Comparison of ENCODE assay signal across 13 cellular contexts in the genomic region with DNA sequence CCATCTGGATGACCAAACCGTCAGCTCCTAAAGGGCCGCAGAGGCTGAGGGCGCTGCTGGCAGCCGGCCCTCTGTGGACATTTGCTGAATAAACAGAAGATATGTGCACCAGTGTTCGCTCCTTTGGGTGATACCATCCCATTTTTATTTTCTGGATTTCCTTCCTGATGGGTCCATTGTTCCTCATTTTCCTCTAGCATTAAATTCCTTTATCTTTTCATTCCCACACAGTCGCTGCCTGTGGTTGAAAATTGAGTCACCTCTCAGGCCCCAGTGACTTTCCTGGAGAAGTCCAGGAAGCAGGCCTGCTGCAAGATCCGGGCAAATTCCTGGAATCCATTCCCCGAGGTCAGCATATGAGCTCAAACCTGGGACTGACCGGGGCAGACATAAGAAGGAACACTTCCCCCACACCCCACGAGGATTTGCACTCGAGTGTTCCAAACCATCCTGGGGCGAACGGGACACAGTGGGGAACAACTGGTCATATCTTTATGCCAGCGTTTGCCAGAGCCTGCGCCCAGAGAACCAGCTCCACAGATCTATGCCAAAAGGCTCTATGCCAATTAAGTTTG.
DNase-seq lines count a peak whose midpoint lies in the region; ATAC-seq and TF ChIP-seq lines count a peak whose summit lies in the region.
"Had no signal": no experiment of that assay in that cellular context is flagged by ENCODE, and none has a peak within 500 bp of the region (broad histone marks: within the 10 kb centered on the region; RNA-seq: fewer than 3 reads in every experiment).

No MANE protein-coding gene starts in this region.

- DNase-seq in right cardiac atrium: peak; percentile 26 to 63 (median 42)
- no peak for DNase-seq in left ventricle myocardium superior
- no peak for DNase-seq in SK-N-SH
- peak; percentile 92 for DNase-seq in kidney tubule cell (ENCODE audit: low spot score)
- no peak for DNase-seq in NCI-H1694 treated with DMSO at 0.1 percent for 48 hours (lab: John Stamatoyannopoulos, UW)
- DNase-seq in 8988T: no peak
- DNase-seq: cerebellar nuclear complex, NCI-H1105 treated with DMSO at 0.1 percent for 48 hours, PC-9 had no signal

- H3K27me3 ChIP-seq in right cardiac atrium (ENCODE audit: control insufficient read depth, insufficient read depth) (no peaks in the 10 kb centered on the region), SK-N-SH (ENCODE audit: insufficient read depth) (no peaks in the 10 kb centered on the region)
- H3K27me3 ChIP-seq: vagina had no signal

- H4K20me1 ChIP-seq in SK-N-SH (ENCODE audit: insufficient read depth): no peaks in the 10 kb centered on the region

- H3K27ac ChIP-seq in right cardiac atrium (ENCODE audit: low read length): peak overlapping the region; percentile 58
- peak overlapping the region; percentile 68 to 94; a peak in 3 of 4 replicates for H3K27ac ChIP-seq in SK-N-SH (ENCODE audit: low read depth in 2 of 2, low read length in 1 of 2)
- H3K27ac ChIP-seq: PC-9, vagina had no signal

- H3K4me2 ChIP-seq in SK-N-SH: peak overlapping the region; percentile 79
- H3K4me2 ChIP-seq: PC-9 had no signal

- no peak for TF ChIP-seq CTCF in SK-N-SH (IDR thresholded peaks at IDR 0.05)

- WGBS in right cardiac atrium: 56% methylated on average over 15 of the region's 15 CpGs
- 20% methylated on average over 14 of the region's 15 CpGs for WGBS in SK-N-SH (ENCODE audit: low lambda C conversion rate)

- TF ChIP-seq EP300 in SK-N-SH (IDR thresholded peaks at IDR 0.05; ENCODE audit: borderline replicate concordance in 1 of 2, low read depth in 1 of 2, low read length in 1 of 2): peak in 1 of 2 experiments; percentile 31; a peak in 1 of 4 replicates

- no peak overlapping the region for H3K4me3 ChIP-seq in right cardiac atrium (ENCODE audit: low read length)
- H3K4me3 ChIP-seq in SK-N-SH (ENCODE audit: low read depth in 2 of 2, low read length in 1 of 2): peak overlapping the region in 1 of 2 experiments; percentile 49; a peak in 3 of 4 replicates
- H3K4me3 ChIP-seq: PC-9, vagina had no signal

- H3K4me1 ChIP-seq in right cardiac atrium (ENCODE audit: control insufficient read depth, insufficient read depth, low read length) (no peaks in the 10 kb centered on the region), SK-N-SH (ENCODE audit: control insufficient read depth in 1 of 2, insufficient read depth in 2 of 2, low read depth in 1 of 2, low read length in 1 of 2) (0 out of 4 replicates have a peak, but pooled peaks cover 0 to 4% of the 10 kb centered on the region in 2 experiments)
- H3K4me1 ChIP-seq: vagina had no signal

- H2AFZ ChIP-seq in SK-N-SH (ENCODE audit: low read depth): peak overlapping the region; percentile 92
- H2AFZ ChIP-seq: PC-9 had no signal

- ATAC-seq in right cardiac atrium (peak; percentile 85 to 97), left ventricle myocardium superior (no peak), GM18498 (IDR thresholded peaks at IDR 0.05; ENCODE audit: unreplicated experiment) (no peak), HG03196 (IDR thresholded peaks at IDR 0.05; ENCODE audit: unreplicated experiment) (no peak)
- ATAC-seq: HCT116 had no signal

- H3K79me2 ChIP-seq in SK-N-SH (ENCODE audit: insufficient read depth): no peaks in the 10 kb centered on the region; the same call in 1 of the 2 replicates

- no peaks in the 10 kb centered on the region for H3K36me3 ChIP-seq in SK-N-SH (replicated peaks in 1 of 2; ENCODE audit: control insufficient read depth in 1 of 2, insufficient read depth in 2 of 2, low read length in 1 of 2)
- H3K36me3 ChIP-seq: vagina had no signal

- H3K9me3 ChIP-seq in right cardiac atrium (ENCODE audit: control insufficient read depth, low read length) (no peaks in the 10 kb centered on the region), SK-N-SH (no peaks in the 10 kb centered on the region)
- H3K9me3 ChIP-seq: vagina had no signal

- TF ChIP-seq RAD21 in SK-N-SH (IDR thresholded peaks at IDR 0.05; ENCODE audit: low read length): no peak

- peaks cover 16% of the 10 kb centered on the region for H3F3A ChIP-seq in SK-N-SH (replicated peaks; ENCODE audit: insufficient read depth)

- POLR2A ChIA-PET in SK-N-SH (lab: Yijun Ruan, JAX): interaction anchor here (0.6 kb wide), 1 partner anchor 577 kb away, joined by 4 read pairs; no protein-coding TSS in a partner anchor

- CTCF ChIA-PET in SK-N-SH (lab: Yijun Ruan, JAX): interaction anchor here (1.4 kb wide), 1 partner anchor 28 kb away, joined by 4 read pairs; no protein-coding TSS in a partner anchor

- peak overlapping the region; percentile 80 for H3K9ac ChIP-seq in SK-N-SH

- no peaks in the 10 kb centered on the region for H3K9me2 ChIP-seq in SK-N-SH

- intact Hi-C loops in right cardiac atrium (cut with DNase I) (no loop called here), left ventricle myocardium superior (cut with micrococcal nuclease) (no loop called here)

TF ChIP-seq in SK-N-SH, 30 proteins besides CTCF, POLR2A, EP300 and RAD21:
- no peak for TF ChIP-seq GABPA (IDR thresholded peaks at IDR 0.05; ENCODE audit: low read depth)
- TF ChIP-seq YY1 (IDR thresholded peaks at IDR 0.05; ENCODE audit: low read depth): peak; percentile 17; the same call in 1 of the 2 replicates
- peak; percentile 50 for TF ChIP-seq TCF12 (IDR thresholded peaks at IDR 0.05)
- TF ChIP-seq NFIC (IDR thresholded peaks at IDR 0.05; ENCODE audit: borderline replicate concordance): peak; percentile 47; the same call in 1 of the 2 replicates
- TF ChIP-seq JUND (IDR thresholded peaks at IDR 0.05): peak; percentile 52
- no peak for TF ChIP-seq FOXM1 (IDR thresholded peaks at IDR 0.05; ENCODE audit: low read depth)
- TF ChIP-seq RXRA (IDR thresholded peaks at IDR 0.05; ENCODE audit: borderline replicate concordance, low read depth): peak; percentile 62; the same call in 1 of the 2 replicates
- no peak for TF ChIP-seq RCOR1 (IDR thresholded peaks at IDR 0.05; ENCODE audit: low read length)
- TF ChIP-seq FOSL2 (IDR thresholded peaks at IDR 0.05; ENCODE audit: borderline replicate concordance, low read depth): peak; percentile 30; the same call in 1 of the 2 replicates
- no peak for TF ChIP-seq SIN3A (IDR thresholded peaks at IDR 0.05; ENCODE audit: borderline replicate concordance, low read depth, low read length)
- TF ChIP-seq, protein P1, sequence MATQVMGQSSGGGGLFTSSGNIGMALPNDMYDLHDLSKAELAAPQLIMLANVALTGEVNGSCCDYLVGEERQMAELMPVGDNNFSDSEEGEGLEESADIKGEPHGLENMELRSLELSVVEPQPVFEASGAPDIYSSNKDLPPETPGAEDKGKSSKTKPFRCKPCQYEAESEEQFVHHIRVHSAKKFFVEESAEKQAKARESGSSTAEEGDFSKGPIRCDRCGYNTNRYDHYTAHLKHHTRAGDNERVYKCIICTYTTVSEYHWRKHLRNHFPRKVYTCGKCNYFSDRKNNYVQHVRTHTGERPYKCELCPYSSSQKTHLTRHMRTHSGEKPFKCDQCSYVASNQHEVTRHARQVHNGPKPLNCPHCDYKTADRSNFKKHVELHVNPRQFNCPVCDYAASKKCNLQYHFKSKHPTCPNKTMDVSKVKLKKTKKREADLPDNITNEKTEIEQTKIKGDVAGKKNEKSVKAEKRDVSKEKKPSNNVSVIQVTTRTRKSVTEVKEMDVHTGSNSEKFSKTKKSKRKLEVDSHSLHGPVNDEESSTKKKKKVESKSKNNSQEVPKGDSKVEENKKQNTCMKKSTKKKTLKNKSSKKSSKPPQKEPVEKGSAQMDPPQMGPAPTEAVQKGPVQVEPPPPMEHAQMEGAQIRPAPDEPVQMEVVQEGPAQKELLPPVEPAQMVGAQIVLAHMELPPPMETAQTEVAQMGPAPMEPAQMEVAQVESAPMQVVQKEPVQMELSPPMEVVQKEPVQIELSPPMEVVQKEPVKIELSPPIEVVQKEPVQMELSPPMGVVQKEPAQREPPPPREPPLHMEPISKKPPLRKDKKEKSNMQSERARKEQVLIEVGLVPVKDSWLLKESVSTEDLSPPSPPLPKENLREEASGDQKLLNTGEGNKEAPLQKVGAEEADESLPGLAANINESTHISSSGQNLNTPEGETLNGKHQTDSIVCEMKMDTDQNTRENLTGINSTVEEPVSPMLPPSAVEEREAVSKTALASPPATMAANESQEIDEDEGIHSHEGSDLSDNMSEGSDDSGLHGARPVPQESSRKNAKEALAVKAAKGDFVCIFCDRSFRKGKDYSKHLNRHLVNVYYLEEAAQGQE (IDR thresholded peaks at IDR 0.05; ENCODE audit: low read depth, low read length): 0 out of 2 replicates have a peak, but pooled peaks have one; percentile 22
- TF ChIP-seq, protein P2, sequence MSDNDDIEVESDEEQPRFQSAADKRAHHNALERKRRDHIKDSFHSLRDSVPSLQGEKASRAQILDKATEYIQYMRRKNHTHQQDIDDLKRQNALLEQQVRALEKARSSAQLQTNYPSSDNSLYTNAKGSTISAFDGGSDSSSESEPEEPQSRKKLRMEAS (IDR thresholded peaks at IDR 0.05; ENCODE audit: low read depth): peak; percentile 29; the same call in 1 of the 2 replicates
- TF ChIP-seq ELF1 (IDR thresholded peaks at IDR 0.05): peak; percentile 52

Comparison
In these comparisons a context has a peak if more than half of its experiments do, and no peak if none do; other contexts are left out.
1. ATAC-seq: peak in right cardiac atrium (2 of 2); none in left ventricle myocardium superior (single experiment), GM18498 (single experiment) and HG03196 (single experiment).
2. DNase-seq: peak in right cardiac atrium (3 of 3) and kidney tubule cell (single experiment); none in left ventricle myocardium superior (single experiment), SK-N-SH (single experiment), NCI-H1694 treated with DMSO at 0.1 percent for 48 hours (single experiment) and 8988T (single experiment).